Comparison of ENCODE assay signal across 20 cellular contexts in genomic region chr12:80846930-80847329, GRCh38.
DNase-seq lines count a peak whose midpoint lies in the region; ATAC-seq lines count a peak whose summit lies in the region.
"Had no signal": no experiment of that assay in that cellular context is flagged by ENCODE, and none has a peak within 500 bp of the region (broad histone marks: within the 10 kb centered on the region; RNA-seq: fewer than 3 reads in every experiment).

No MANE protein-coding gene starts in this region.

- ATAC-seq in HG02759 (IDR thresholded peaks at IDR 0.05; ENCODE audit: unreplicated experiment), result no peak
- ATAC-seq: activated T-cell treated with anti-CD3 and anti-CD28 coated beads, Interleukin-2, amount 50 U/mL, for 4 hours had no signal

- DNase-seq in DMS79 treated with DMSO at 0.1 percent for 48 hours (lab: John Stamatoyannopoulos, UW), result peak; percentile 82
- peak; percentile 36 for DNase-seq in NCI-H1436 (lab: John Stamatoyannopoulos, UW)
- DNase-seq in NCI-H2171 treated with DMSO at 0.1 percent for 48 hours (lab: John Stamatoyannopoulos, UW), result peak; percentile 62
- peak; percentile 17 for DNase-seq in fibroblast of peridontal ligament (ENCODE audit: extremely low read depth)
- DNase-seq in SIG-M5 treated with dmso at 0.1 percent for 504 hours (lab: John Stamatoyannopoulos, UW; ENCODE audit: unreplicated experiment), result no peak
- DNase-seq in NCI-H524 treated with DMSO at 0.1 percent for 48 hours (lab: John Stamatoyannopoulos, UW), result no peak
- no peak for DNase-seq in stimulated activated CD4-positive, alpha-beta T cell treated with anti-CD3 and anti-CD28 coated beads, Interleukin-12 subunit alpha, Interleukin-12 subunit beta, amount 100 ng/mL, for 4 hours
- DNase-seq: activated CD4-positive, CD25-positive, alpha-beta regulatory T cell treated with anti-CD3 and anti-CD28 coated beads, Interleukin-2, amount 50 U/mL, for 72 hours; activated CD8-positive, alpha-beta memory T cell treated with anti-CD3 and anti-CD28 coated beads for 24 hours; activated naive CD4-positive, alpha-beta T cell treated with anti-CD3 and anti-CD28 coated beads, Interleukin-2, amount 10 ng/mL, durations not matched to agents 7 days and 5 days; activated T-cell treated with anti-CD3 and anti-CD28 coated beads, Interleukin-2, amount 50 U/mL, for 4 hours; aorta; CD4-positive, alpha-beta T cell; DND-41; MG63; naive B cell; RPMI8226; spleen; T1000 had no signal

Comparison
In these comparisons a context has a peak if more than half of its experiments do, and no peak if none do; other contexts are left out.
1. DNase-seq: peak in DMS79 treated with DMSO at 0.1 percent for 48 hours (single experiment), NCI-H1436 (single experiment), NCI-H2171 treated with DMSO at 0.1 percent for 48 hours (single experiment) and fibroblast of peridontal ligament (single experiment); none in SIG-M5 treated with dmso at 0.1 percent for 504 hours (single experiment), NCI-H524 treated with DMSO at 0.1 percent for 48 hours (single experiment) and stimulated activated CD4-positive, alpha-beta T cell treated with anti-CD3 and anti-CD28 coated beads, Interleukin-12 subunit alpha, Interleukin-12 subunit beta, amount 100 ng/mL, for 4 hours (single experiment).